Comparison of ENCODE assay signal across 22 cellular contexts in genomic region chr11:32555885-32556284, GRCh38.
"Had no signal": no experiment of that assay in that cellular context is flagged by ENCODE, and none has a peak within 500 bp of the region (broad histone marks: within the 10 kb centered on the region; RNA-seq: fewer than 3 reads in every experiment).

No MANE protein-coding gene starts in this region.

- H3K4me1 ChIP-seq: colonic mucosa, esophagus muscularis mucosa, foreskin keratinocyte, gastroesophageal sphincter, heart left ventricle, left lung, lower lobe of right lung had no signal

- H3K36me3 Mint-ChIP-seq: immature natural killer cell had no signal

- H3K9me3 ChIP-seq: colonic mucosa, esophagus muscularis mucosa, gastroesophageal sphincter, heart left ventricle, left lung, lower lobe of right lung had no signal

- H3K4me3 Mint-ChIP-seq: dendritic cell treated with granulocyte-macrophage colony-stimulating factor and Interleukin-4, amounts not matched to agents 40 ng/mL and 50 ng/mL, for 4 days; effector memory CD8-positive, alpha-beta T cell; endodermal cell; immature natural killer cell had no signal

- H3K9me3 Mint-ChIP-seq: dendritic cell treated with granulocyte-macrophage colony-stimulating factor and Interleukin-4, amounts not matched to agents 40 ng/mL and 50 ng/mL, for 4 days; effector memory CD8-positive, alpha-beta T cell; endodermal cell had no signal

- DNase-seq: colonic mucosa; cortex of kidney; effector CD8-positive, alpha-beta T cell; effector memory CD8-positive, alpha-beta T cell; endodermal cell; foreskin keratinocyte; heart left ventricle; hypothalamus; immature natural killer cell; islet precursor cell; kidney; kidney glomerular epithelial cell; left colon; left lung; left ventricle myocardium superior; lower lobe of right lung; mesenchymal stem cell; midbrain had no signal

- H3K27ac ChIP-seq: colonic mucosa, esophagus muscularis mucosa, foreskin keratinocyte, gastroesophageal sphincter, heart left ventricle, hepatocyte, left lung, lower lobe of right lung had no signal

- H3K27ac Mint-ChIP-seq: dendritic cell treated with granulocyte-macrophage colony-stimulating factor and Interleukin-4, amounts not matched to agents 40 ng/mL and 50 ng/mL, for 4 days; effector memory CD8-positive, alpha-beta T cell; endodermal cell; immature natural killer cell had no signal

- H3K4me3 ChIP-seq: colonic mucosa, esophagus muscularis mucosa, gastroesophageal sphincter, heart left ventricle, hepatocyte, left lung, lower lobe of right lung had no signal

- H3K36me3 ChIP-seq: colonic mucosa, esophagus muscularis mucosa, gastroesophageal sphincter, heart left ventricle, left lung, lower lobe of right lung had no signal

- H3K4me1 Mint-ChIP-seq: endodermal cell, immature natural killer cell had no signal

- H3K27me3 Mint-ChIP-seq: dendritic cell treated with granulocyte-macrophage colony-stimulating factor and Interleukin-4, amounts not matched to agents 40 ng/mL and 50 ng/mL, for 4 days had no signal
